ENCODE assay signal across 16 cellular contexts in the genomic region with DNA sequence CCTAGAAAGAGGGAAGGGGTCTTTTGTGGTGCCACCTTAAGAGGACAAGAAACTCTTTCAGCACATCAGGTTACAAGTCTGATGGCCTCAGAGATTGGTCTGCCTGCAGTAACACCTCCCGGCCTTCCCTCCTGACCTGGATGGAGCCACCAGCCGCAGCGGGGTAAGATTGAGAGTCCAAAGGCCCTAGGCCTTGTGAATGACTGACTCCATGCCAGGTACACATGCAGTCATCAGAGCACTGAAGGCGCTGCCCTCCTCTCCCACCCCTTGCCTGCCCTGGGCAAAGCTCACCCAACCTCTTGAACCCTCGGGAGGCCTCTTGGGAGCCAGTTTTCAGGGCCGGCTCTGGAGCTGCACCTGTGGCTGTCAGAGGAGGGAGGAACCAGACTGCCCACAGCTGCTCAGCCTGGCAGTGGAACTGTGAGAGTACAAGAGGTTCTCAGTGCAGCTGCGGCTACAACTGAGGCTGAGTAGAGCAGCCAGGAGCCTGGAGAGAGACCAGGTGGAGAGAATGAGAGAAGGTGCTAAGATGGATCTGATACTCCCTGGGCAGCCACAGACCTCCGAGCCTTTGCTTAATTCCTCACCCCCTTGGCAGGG. TPM values are rescaled to one million over a fixed set of nuclear protein-coding genes. Genes with fewer than 3 reads are reported as not detected.
DNase-seq lines count a peak whose midpoint lies in the region; ATAC-seq and TF ChIP-seq lines count a peak whose summit lies in the region.
"Had no signal": no experiment of that assay in that cellular context is flagged by ENCODE, and none has a peak within 500 bp of the region (broad histone marks: within the 10 kb centered on the region; RNA-seq: fewer than 3 reads in every experiment).

No MANE protein-coding gene starts in this region.

- H3K79me1 ChIP-seq in H9 (ENCODE audit: insufficient read depth, low read depth, low read length, poor library complexity, severe bottlenecking), result no peaks in the 10 kb centered on the region

- H3K27me3 Mint-ChIP-seq in H9 (ENCODE audit: low read depth), result no peaks in the 10 kb centered on the region; the same call in 1 of the 2 replicates
- H3K27me3 Mint-ChIP-seq in osteocyte (ENCODE audit: unreplicated experiment), result peaks cover 29% of the 10 kb centered on the region

- DNase-seq in H9 (no peak), SK-N-MC (ENCODE audit: low read depth, low spot score) (no peak), left lobe of liver (ENCODE audit: low spot score) (peak; percentile 84), osteocyte (ENCODE audit: extremely low spot score, unreplicated experiment) (peak; percentile 65), suprapubic skin (ENCODE audit: low spot score in 2 of 2) (no peak), left ventricle myocardium superior (no peak), NCI-H2227 (lab: John Stamatoyannopoulos, UW; ENCODE audit: unreplicated experiment) (no peak)
- DNase-seq: CD4-positive, alpha-beta memory T cell; DMS79 had no signal

- H3K9me3 Mint-ChIP-seq in H9, result peaks cover 30 to 44% of the 10 kb centered on the region in 2 experiments
- H3K9me3 Mint-ChIP-seq in osteocyte (ENCODE audit: unreplicated experiment), result peaks cover 9% of the 10 kb centered on the region

- no peaks in the 10 kb centered on the region for H4K20me1 ChIP-seq in H9 (ENCODE audit: control insufficient read depth, insufficient read depth, insufficient read length)

- H3K14ac ChIP-seq in H9 (ENCODE audit: insufficient read depth, low read length), result no peak overlapping the region; the same call in 1 of the 2 replicates

- H2BK12ac ChIP-seq in H9 (ENCODE audit: insufficient read length, low read depth, low read length), result no peak overlapping the region

- no peaks in the 10 kb centered on the region for H3K4me1 ChIP-seq in H9 (ENCODE audit: insufficient read depth, low read length)
- no peaks in the 10 kb centered on the region for H3K4me1 ChIP-seq in suprapubic skin

- no peak overlapping the region for H2BK15ac ChIP-seq in H9 (ENCODE audit: low read depth, low read length)

- H2AFZ ChIP-seq in H9 (ENCODE audit: low read length), result no peak overlapping the region

- H3K79me2 ChIP-seq in H9 (ENCODE audit: insufficient read depth, low read length), result no peaks in the 10 kb centered on the region

- H2AK5ac ChIP-seq in H9 (ENCODE audit: insufficient read length, low read length), result peak overlapping the region; percentile 67

- TF ChIP-seq CTCF in H9 (conservative IDR thresholded peaks at IDR 0.05) (no peak), osteocyte (IDR thresholded peaks at IDR 0.05) (no peak), suprapubic skin (IDR thresholded peaks at IDR 0.05) (no peak)

- H4K91ac ChIP-seq in H9 (ENCODE audit: insufficient read length, low read depth, low read length), result no peak overlapping the region

- no peak overlapping the region for H3K9ac ChIP-seq in H9 (ENCODE audit: extremely low read depth, insufficient read length, low read length)
- H3K9ac ChIP-seq in SK-N-MC (ENCODE audit: insufficient read length), result no peak overlapping the region

- H3K27me3 ChIP-seq in H9 (ENCODE audit: insufficient read depth, low read length) (no peaks in the 10 kb centered on the region), suprapubic skin (no peaks in the 10 kb centered on the region)

- no CpG with 5 or more reads among the region's 8 CpGs for WGBS in H9 (ENCODE audit: extremely low coverage, insufficient read length, low lambda C conversion rate)
- WGBS in suprapubic skin, result 100% methylated on average over 2 of the region's 8 CpGs

- H3K18ac ChIP-seq in H9 (ENCODE audit: insufficient read length, low read depth, low read length), result no peak overlapping the region

- no peak overlapping the region for H3K23ac ChIP-seq in H9 (ENCODE audit: insufficient read length, low read depth, low read length)

- H3T11ph ChIP-seq in H9 (ENCODE audit: low read length), result no peak overlapping the region

- no peak overlapping the region for H4K5ac ChIP-seq in H9 (ENCODE audit: insufficient read length, low read depth, low read length)

- H3K4ac ChIP-seq in H9 (ENCODE audit: low read depth, low read length), result no peak overlapping the region

- ATAC-seq in left lobe of liver, result peak; percentile 96
- ATAC-seq in HG02973 (IDR thresholded peaks at IDR 0.05; ENCODE audit: unreplicated experiment), result no peak
- ATAC-seq in left ventricle myocardium superior, result no peak
- ATAC-seq: HCT116 had no signal

- H3K36me3 Mint-ChIP-seq in H9 (ENCODE audit: insufficient read depth in 1 of 3, low read depth in 3 of 3) (peaks cover 67 to 69% (median 69%) of the 10 kb centered on the region in 3 experiments), osteocyte (ENCODE audit: unreplicated experiment) (no peaks in the 10 kb centered on the region)
- H3K36me3 Mint-ChIP-seq: CD4-positive, alpha-beta memory T cell; IgD-negative memory B cell had no signal

- H2BK120ac ChIP-seq in H9 (ENCODE audit: low read depth, low read length, poor library complexity, severe bottlenecking), result no peak overlapping the region

- no peak overlapping the region for H3K56ac ChIP-seq in H9 (ENCODE audit: insufficient read length, low read depth, low read length)

- TF ChIP-seq POLR2A in suprapubic skin (IDR thresholded peaks at IDR 0.05), result no peak

- H3K4me2 ChIP-seq in H9 (ENCODE audit: insufficient read depth, insufficient read length, low read length), result no peak overlapping the region

- no peak overlapping the region for H3K27ac Mint-ChIP-seq in H9
- no peak overlapping the region for H3K27ac Mint-ChIP-seq in osteocyte (ENCODE audit: unreplicated experiment)
- H3K27ac Mint-ChIP-seq: B cell, IgD-negative memory B cell had no signal

- H3K4me1 Mint-ChIP-seq in H9 (peaks cover 5 to 13% of the 10 kb centered on the region in 2 experiments; a peak in 3 of 4 replicates), osteocyte (ENCODE audit: unreplicated experiment) (peaks cover 2% of the 10 kb centered on the region)
- H3K4me1 Mint-ChIP-seq: B cell had no signal

- H3K27ac ChIP-seq in H9 (ENCODE audit: insufficient read length, low read depth, low read length) (no peak overlapping the region), SK-N-MC (0 out of 2 replicates have a peak overlapping the region, but pooled peaks have one; percentile 21), suprapubic skin (no peak overlapping the region)
- H3K27ac ChIP-seq: C4-2B had no signal

- H4K8ac ChIP-seq in H9 (replicated peaks; ENCODE audit: insufficient read length, low read depth, low read length), result no peak overlapping the region

- H3K36me3 ChIP-seq in SK-N-MC (ENCODE audit: insufficient read depth, low read length) (no peaks in the 10 kb centered on the region), suprapubic skin (no peaks in the 10 kb centered on the region)

- no peak overlapping the region for H3K4me3 Mint-ChIP-seq in H9
- H3K4me3 Mint-ChIP-seq in osteocyte (ENCODE audit: unreplicated experiment), result no peak overlapping the region
- H3K4me3 Mint-ChIP-seq: B cell; CD4-positive, alpha-beta memory T cell; IgD-negative memory B cell had no signal

- no peak overlapping the region for H3K4me3 ChIP-seq in SK-N-MC
- no peak overlapping the region for H3K4me3 ChIP-seq in suprapubic skin

- H3K23me2 ChIP-seq in H9 (ENCODE audit: insufficient read length, low read depth, low read length, poor library complexity, severe bottlenecking), result no peaks in the 10 kb centered on the region

- H3K9me3 ChIP-seq in H9 (ENCODE audit: control insufficient read depth, low read depth, low read length) (peaks cover 16% of the 10 kb centered on the region), SK-N-MC (ENCODE audit: low read depth, low read length) (no peaks in the 10 kb centered on the region; the same call in 1 of the 2 replicates), suprapubic skin (no peaks in the 10 kb centered on the region)

- peak overlapping the region; percentile 27 for H2BK20ac ChIP-seq in H9 (ENCODE audit: low read depth, low read length, poor library complexity, severe bottlenecking)

- intact Hi-C loops in left ventricle myocardium superior (cut with micrococcal nuclease), result no loop called here

- TF ChIP-seq EP300 in suprapubic skin (IDR thresholded peaks at IDR 0.05), result no peak

- H2BK5ac ChIP-seq in H9 (ENCODE audit: insufficient read length, low read length), result no peak overlapping the region

RNA-seq across cellular contexts. Expression of gene C13orf42, which starts 23.8 kb away (rescaled TPM):
- total RNA-seq in H9 (2021) (16.5 and 18.1 TPM in 2 replicates), left lobe of liver (not detected), osteocyte (not detected in 2 replicates), suprapubic skin (not detected), left ventricle myocardium superior (not detected)
- total RNA-seq: B cell; CD4-positive, alpha-beta memory T cell; H4; HT-29 had no signal

Comparison
In these comparisons a context has a peak if more than half of its experiments do, and no peak if none do; other contexts are left out.
1. DNase-seq: peak in left lobe of liver (single experiment) and osteocyte (single experiment); none in H9 (single experiment), SK-N-MC (single experiment), suprapubic skin (0 of 2), left ventricle myocardium superior (single experiment) and NCI-H2227 (single experiment).
2. RNA of gene C13orf42, which starts 23.8 kb away (total RNA-seq): 16.5 to 18.1 TPM in H9; not detected in left lobe of liver (single experiment), not detected in osteocyte, not detected in suprapubic skin and not detected in left ventricle myocardium superior (single experiment); every median in the first group is over 10 times any median in the second.